In the genomic region with DNA sequence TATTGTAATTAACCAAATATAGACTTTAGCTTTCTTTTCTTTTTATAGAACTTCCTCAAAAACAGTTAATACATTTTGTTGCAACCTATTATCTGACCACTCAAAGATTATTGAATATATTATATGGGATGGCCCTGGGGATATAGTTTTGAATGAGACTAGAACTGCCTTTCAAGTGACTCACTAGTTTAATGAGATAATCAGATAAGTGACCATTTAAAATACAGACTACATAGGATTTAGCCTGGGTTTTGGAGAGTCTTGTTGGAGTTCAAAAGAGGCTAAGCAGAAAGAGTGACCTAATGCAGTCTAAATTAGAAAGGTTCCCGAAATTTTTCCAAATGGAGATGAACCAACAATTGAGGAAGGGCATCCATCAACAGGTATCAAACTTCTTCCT, we compare ENCODE assay signal across 31 cellular contexts.
"Had no signal": no experiment of that assay in that cellular context is flagged by ENCODE, and none has a peak within 500 bp of the region (broad histone marks: within the 10 kb centered on the region; RNA-seq: fewer than 3 reads in every experiment).

No MANE protein-coding gene starts in this region.

- H3K4me3 ChIP-seq: ascending aorta, breast epithelium, cardiac muscle cell, colonic mucosa, gastrocnemius medialis, heart right ventricle, hepatocyte had no signal

- H3K9me3 ChIP-seq: ascending aorta, breast epithelium, colonic mucosa, gastrocnemius medialis had no signal

- H3K4me1 Mint-ChIP-seq: activated CD4-positive, alpha-beta memory T cell treated with anti-CD3 and anti-CD28 coated beads, Interleukin-2, amount 10 ng/mL, durations not matched to agents 7 days and 5 days; activated CD4-positive, alpha-beta T cell treated with anti-CD3 and anti-CD28 coated beads, Interleukin-2, amount 10 ng/mL, durations not matched to agents 7 days and 5 days; activated naive CD4-positive, alpha-beta T cell treated with anti-CD3 and anti-CD28 coated beads, Interleukin-2, amount 10 ng/mL, durations not matched to agents 7 days and 5 days; activated naive CD8-positive, alpha-beta T cell treated with anti-CD3 and anti-CD28 coated beads, Interleukin-2, amount 10 ng/mL, durations not matched to agents 7 days and 5 days; brain; T-helper 17 cell had no signal

- H3K27me3 Mint-ChIP-seq: activated CD4-positive, alpha-beta memory T cell treated with anti-CD3 and anti-CD28 coated beads, Interleukin-2, amount 10 ng/mL, durations not matched to agents 7 days and 5 days; activated CD4-positive, alpha-beta T cell treated with anti-CD3 and anti-CD28 coated beads, Interleukin-2, amount 10 ng/mL, durations not matched to agents 7 days and 5 days; activated naive CD4-positive, alpha-beta T cell treated with anti-CD3 and anti-CD28 coated beads, Interleukin-2, amount 10 ng/mL, durations not matched to agents 7 days and 5 days; activated naive CD8-positive, alpha-beta T cell treated with anti-CD3 and anti-CD28 coated beads, Interleukin-2, amount 10 ng/mL, durations not matched to agents 7 days and 5 days; activated T-cell treated with anti-CD3 and anti-CD28 coated beads, Interleukin-2, amount 50 U/mL, for 24 hours; brain; T-helper 17 cell had no signal

- H3K36me3 Mint-ChIP-seq: activated naive CD4-positive, alpha-beta T cell treated with anti-CD3 and anti-CD28 coated beads, Interleukin-2, amount 10 ng/mL, durations not matched to agents 7 days and 5 days; activated naive CD8-positive, alpha-beta T cell treated with anti-CD3 and anti-CD28 coated beads, Interleukin-2, amount 10 ng/mL, durations not matched to agents 7 days and 5 days had no signal

- H3K27ac Mint-ChIP-seq: activated CD4-positive, alpha-beta memory T cell treated with anti-CD3 and anti-CD28 coated beads, Interleukin-2, amount 10 ng/mL, durations not matched to agents 7 days and 5 days; activated CD4-positive, alpha-beta T cell treated with anti-CD3 and anti-CD28 coated beads, Interleukin-2, amount 10 ng/mL, durations not matched to agents 7 days and 5 days; activated naive CD4-positive, alpha-beta T cell treated with anti-CD3 and anti-CD28 coated beads, Interleukin-2, amount 10 ng/mL, durations not matched to agents 7 days and 5 days; activated naive CD4-positive, alpha-beta T cell treated with anti-CD3 and anti-CD28 coated beads, Interleukin-2, amount 50 U/mL, for 72 hours; activated naive CD8-positive, alpha-beta T cell treated with anti-CD3 and anti-CD28 coated beads, Interleukin-2, amount 10 ng/mL, durations not matched to agents 7 days and 5 days; activated T-cell treated with anti-CD3 and anti-CD28 coated beads, Interleukin-2, amount 50 U/mL, for 24 hours; activated T-cell treated with anti-CD3 and anti-CD28 coated beads, Interleukin-2, amount 50 U/mL, for 72 hours; brain; T-helper 17 cell; T-helper 2 cell treated with Interferon-gamma antibody and Interleukin-4, amounts not matched to agents 5 μg/mL and 100 μg/mL, for 36 hours had no signal

- H3K27ac ChIP-seq: ascending aorta, breast epithelium, cardiac muscle cell, colonic mucosa, gastrocnemius medialis, heart right ventricle, hepatocyte had no signal

- H3K4me3 Mint-ChIP-seq: activated CD4-positive, alpha-beta memory T cell treated with anti-CD3 and anti-CD28 coated beads, Interleukin-2, amount 10 ng/mL, durations not matched to agents 7 days and 5 days; activated CD4-positive, alpha-beta T cell treated with anti-CD3 and anti-CD28 coated beads, Interleukin-2, amount 10 ng/mL, durations not matched to agents 7 days and 5 days; activated naive CD4-positive, alpha-beta T cell treated with anti-CD3 and anti-CD28 coated beads, Interleukin-2, amount 10 ng/mL, durations not matched to agents 7 days and 5 days; activated naive CD8-positive, alpha-beta T cell treated with anti-CD3 and anti-CD28 coated beads, Interleukin-2, amount 10 ng/mL, durations not matched to agents 7 days and 5 days; activated T-cell treated with anti-CD3 and anti-CD28 coated beads, Interleukin-2, amount 50 U/mL, for 24 hours; activated T-cell treated with anti-CD3 and anti-CD28 coated beads, Interleukin-2, amount 50 U/mL, for 72 hours; brain; T-helper 17 cell; T-helper 2 cell treated with Interferon-gamma antibody and Interleukin-4, amounts not matched to agents 5 μg/mL and 100 μg/mL, for 36 hours had no signal

- DNase-seq: activated CD4-positive, alpha-beta memory T cell treated with anti-CD3 and anti-CD28 coated beads, Interleukin-2, amount 10 ng/mL, durations not matched to agents 7 days and 5 days; activated CD4-positive, alpha-beta T cell treated with anti-CD3 and anti-CD28 coated beads for 4 hours; activated CD4-positive, alpha-beta T cell treated with anti-CD3 and anti-CD28 coated beads, Interleukin-2, amount 10 ng/mL, durations not matched to agents 7 days and 5 days; activated CD4-positive, alpha-beta T cell treated with anti-CD3 and anti-CD28 coated beads, Interleukin-2, amount 50 U/mL, for 4 hours; activated CD4-positive, CD25-positive, alpha-beta regulatory T cell; activated CD4-positive, CD25-positive, alpha-beta regulatory T cell treated with anti-CD3 and anti-CD28 coated beads, Interleukin-2, amount 50 U/mL, for 72 hours; activated CD8-positive, alpha-beta memory T cell treated with anti-CD3 and anti-CD28 coated beads, Interleukin-2, amount 50 U/mL, for 48 hours; activated gamma-delta T cell; activated naive CD4-positive, alpha-beta T cell; activated naive CD4-positive, alpha-beta T cell treated with anti-CD3 and anti-CD28 coated beads, Interleukin-2, amount 10 ng/mL, durations not matched to agents 7 days and 5 days; activated naive CD8-positive, alpha-beta T cell treated with anti-CD3 and anti-CD28 coated beads, Interleukin-2, amount 10 ng/mL, durations not matched to agents 7 days and 5 days; activated T-cell treated with anti-CD3 and anti-CD28 coated beads for 4 hours; activated T-cell treated with anti-CD3 and anti-CD28 coated beads, Interleukin-2, amount 50 U/mL, for 24 hours; activated T-cell treated with anti-CD3 and anti-CD28 coated beads, Interleukin-2, amount 50 U/mL, for 72 hours; central memory CD4-positive, alpha-beta T cell; cerebellar nuclear complex; colonic mucosa; effector CD8-positive, alpha-beta T cell; foreskin fibroblast; gastrocnemius medialis; heart right ventricle; T-helper 17 cell; T1000 had no signal

- H3K27me3 ChIP-seq: ascending aorta, breast epithelium, cardiac muscle cell, colonic mucosa, gastrocnemius medialis, heart right ventricle, hepatocyte had no signal

- H3K4me1 ChIP-seq: ascending aorta, breast epithelium, colonic mucosa, gastrocnemius medialis, heart right ventricle had no signal

- ATAC-seq: activated naive CD4-positive, alpha-beta T cell treated with anti-CD3 and anti-CD28 coated beads, Interleukin-2, amount 50 U/mL, for 72 hours; activated T-cell treated with anti-CD3 and anti-CD28 coated beads, Interleukin-2, amount 50 U/mL, for 72 hours; esophagus mucosa; gastrocnemius medialis; heart right ventricle; T-helper 17 cell had no signal

- H3K36me3 ChIP-seq: ascending aorta, breast epithelium, cardiac muscle cell, colonic mucosa, gastrocnemius medialis, heart right ventricle had no signal

- H3K9me3 Mint-ChIP-seq: activated naive CD8-positive, alpha-beta T cell treated with anti-CD3 and anti-CD28 coated beads, Interleukin-2, amount 10 ng/mL, durations not matched to agents 7 days and 5 days; activated T-cell treated with anti-CD3 and anti-CD28 coated beads, Interleukin-2, amount 50 U/mL, for 24 hours had no signal
